Comparison of ENCODE assay signal across 7 cellular contexts in genomic region chr16:3880623-3881498, GRCh38. TPM values are rescaled to one million over a fixed set of nuclear protein-coding genes. Genes with fewer than 3 reads are reported as not detected.
DNase-seq lines count a peak whose midpoint lies in the region; ATAC-seq and TF ChIP-seq lines count a peak whose summit lies in the region.

Gene CREBBP, minus strand, starts transcription at chr16:3880713. Its CDS starts 797 bp downstream, at chr16:3879916.

- peaks cover 5% of the 10 kb centered on the region for H3K27me3 Mint-ChIP-seq in brain

- no peak for TF ChIP-seq CTCF in brain (conservative IDR thresholded peaks at IDR 0.05)

- peak; percentile 60 for ATAC-seq in HG03064 (IDR thresholded peaks at IDR 0.05; ENCODE audit: low read depth, unreplicated experiment)

- TF ChIP-seq POLR2A in GM18526 (IDR thresholded peaks at IDR 0.05; ENCODE audit: extremely low read depth, insufficient read length), result peak; percentile 73

- H3K4me3 ChIP-seq in iPS-11a (ENCODE audit: low read depth, low read length) (peak within 1 kb of the TSS; percentile 86), skeletal muscle cell (ENCODE audit: low read depth, low read length) (peak within 1 kb of the TSS; percentile 78)

- peak within 1 kb of the TSS; percentile 12 to 90 (median 79) for H3K27ac Mint-ChIP-seq in brain

- H3K36me3 Mint-ChIP-seq in brain, result peaks cover 32% of the 10 kb centered on the region

- H3K4me1 Mint-ChIP-seq in brain, result peaks cover 39% of the 10 kb centered on the region

- peak; percentile 32 for DNase-seq in NCI-H2107 treated with DMSO at 0.1 percent for 48 hours (lab: John Stamatoyannopoulos, UW; ENCODE audit: unreplicated experiment)
- DNase-seq in UCSD-AML1 (lab: John Stamatoyannopoulos, UW; ENCODE audit: unreplicated experiment), result peak; percentile 93
- DNase-seq in skeletal muscle cell (ENCODE audit: low read depth), result peak; percentile 49

- peaks cover 0 to 8% (median 0%) of the 10 kb centered on the region in 5 experiments for H3K9me3 Mint-ChIP-seq in brain

- peak within 1 kb of the TSS; percentile 89 to 97 (median 91) for H3K4me3 Mint-ChIP-seq in brain

RNA-seq across cellular contexts. Expression of gene CREBBP, which starts in this region (rescaled TPM):
- 38.7 TPM for polyA plus RNA-seq in brain (ENCODE audit: insufficient read depth, low read depth, low replicate concordance)

Comparison
In these comparisons a context has a peak if more than half of its experiments do, and no peak if none do; other contexts are left out.
1. Peak in every context shown above with its lines: DNase-seq, ATAC-seq and H3K4me3 ChIP-seq.
2. DNase-seq: peak in every context shown above with its lines; median percentile 93 in UCSD-AML1; 49 in skeletal muscle cell; 32 in NCI-H2107 treated with DMSO at 0.1 percent for 48 hours.